8 cellular contexts compared by ENCODE assay signal in the genomic region with DNA sequence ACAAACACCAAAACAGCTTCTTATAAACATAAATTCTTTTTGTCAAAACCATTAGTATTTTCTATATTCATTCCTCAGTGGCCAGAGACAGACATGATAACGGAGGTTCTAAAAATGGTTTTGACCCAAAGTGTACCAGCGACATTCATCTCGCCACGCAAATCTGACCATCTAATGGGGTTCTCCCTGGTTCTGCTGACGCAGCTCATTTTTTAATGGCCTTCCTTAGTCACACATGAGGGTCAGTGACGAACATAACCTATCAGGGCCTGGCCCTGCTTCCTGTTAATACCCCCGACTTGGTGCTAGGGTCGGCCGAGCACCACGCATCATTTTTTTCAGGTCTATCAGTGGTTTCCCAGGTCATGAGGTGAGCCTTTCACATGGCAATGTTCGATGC.
"Had no signal": no experiment of that assay in that cellular context is flagged by ENCODE, and none has a peak within 500 bp of the region (broad histone marks: within the 10 kb centered on the region; RNA-seq: fewer than 3 reads in every experiment).

No MANE protein-coding gene starts in this region.

- FAIRE-seq: G401.6, GM12878, GM12891, GM12892, GM18507, GM19239 had no signal

- DNase-seq: GDM1, GF-D8 had no signal

- ATAC-seq: GM12878 had no signal

- H3K4me3 ChIP-seq: GM12878 had no signal
